Comparison of ENCODE assay signal across 8 cellular contexts in genomic region chr2:52779446-52779845, GRCh38.
"Had no signal": no experiment of that assay in that cellular context is flagged by ENCODE, and none has a peak within 500 bp of the region (broad histone marks: within the 10 kb centered on the region; RNA-seq: fewer than 3 reads in every experiment).

No MANE protein-coding gene starts in this region.

- H3K4me3 ChIP-seq: GM23248, HAP-1 had no signal

- ATAC-seq: HCT116, HepG2 had no signal

- DNase-seq: GM23248, GOT3, H7, HFFc6, KBM-7 had no signal
